In the genomic region with DNA sequence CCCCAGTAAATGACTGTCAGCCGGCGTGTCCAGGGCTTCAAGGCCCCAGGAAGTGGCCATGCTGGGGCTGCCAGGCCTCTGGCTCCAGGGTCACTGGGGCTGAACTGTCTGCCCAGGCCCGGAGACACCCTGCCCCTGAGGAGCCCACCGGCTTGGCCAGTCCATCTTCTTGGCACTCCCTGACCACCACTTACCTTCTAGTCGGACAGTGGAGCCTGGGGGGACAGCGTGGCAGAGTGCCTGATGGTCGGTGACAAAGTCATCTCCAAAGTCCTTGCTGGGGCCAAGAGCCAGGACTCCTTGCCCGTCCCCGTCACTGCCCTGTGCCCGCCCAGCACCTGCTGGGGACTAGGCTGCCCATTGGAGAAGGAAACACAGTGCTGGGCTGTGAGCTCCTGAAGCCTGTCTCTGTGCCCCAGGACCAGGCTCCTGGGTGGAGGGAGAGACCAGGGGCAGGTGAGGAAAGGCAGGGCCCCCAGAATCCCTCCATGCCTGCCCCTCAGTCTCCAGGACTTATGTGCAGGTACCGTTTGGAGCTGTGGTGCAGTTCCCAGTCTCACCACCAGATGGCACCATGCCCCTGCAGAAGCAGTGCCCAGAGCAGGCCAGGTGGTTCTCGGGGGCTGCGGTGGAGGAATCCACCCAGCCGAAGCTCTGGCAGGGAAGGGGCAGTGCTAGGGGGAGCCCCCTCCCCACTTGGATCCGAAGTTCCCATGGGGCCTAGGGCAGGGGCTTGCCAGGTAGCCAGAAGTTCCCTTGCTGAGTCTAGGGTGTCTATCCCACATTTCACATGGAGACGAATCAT, we compare ENCODE assay signal across 1 cellular context.
TF ChIP-seq lines count a peak whose summit lies in the region.

No MANE protein-coding gene starts in this region.

TF ChIP-seq in K562, 482 proteins besides CTCF, POLR2A, EP300 and RAD21 (continued from another document and continues in another):
- TF ChIP-seq, protein P1, sequence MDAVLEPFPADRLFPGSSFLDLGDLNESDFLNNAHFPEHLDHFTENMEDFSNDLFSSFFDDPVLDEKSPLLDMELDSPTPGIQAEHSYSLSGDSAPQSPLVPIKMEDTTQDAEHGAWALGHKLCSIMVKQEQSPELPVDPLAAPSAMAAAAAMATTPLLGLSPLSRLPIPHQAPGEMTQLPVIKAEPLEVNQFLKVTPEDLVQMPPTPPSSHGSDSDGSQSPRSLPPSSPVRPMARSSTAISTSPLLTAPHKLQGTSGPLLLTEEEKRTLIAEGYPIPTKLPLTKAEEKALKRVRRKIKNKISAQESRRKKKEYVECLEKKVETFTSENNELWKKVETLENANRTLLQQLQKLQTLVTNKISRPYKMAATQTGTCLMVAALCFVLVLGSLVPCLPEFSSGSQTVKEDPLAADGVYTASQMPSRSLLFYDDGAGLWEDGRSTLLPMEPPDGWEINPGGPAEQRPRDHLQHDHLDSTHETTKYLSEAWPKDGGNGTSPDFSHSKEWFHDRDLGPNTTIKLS (IDR thresholded peaks at IDR 0.05; ENCODE audit: borderline replicate concordance, low read depth): no peak
- TF ChIP-seq ZKSCAN8 (CRISPR knock-in tag; IDR thresholded peaks at IDR 0.05) (no peak), KHSRP (IDR thresholded peaks at IDR 0.05) (no peak), DMBX1 (CRISPR knock-in tag; IDR thresholded peaks at IDR 0.05; ENCODE audit: borderline replicate concordance) (0 out of 2 replicates have a peak, but pooled peaks have one; percentile 24), ZNF699 (CRISPR knock-in tag; IDR thresholded peaks at IDR 0.05; ENCODE audit: insufficient replicate concordance) (peak; percentile 63), POLR2B (IDR thresholded peaks at IDR 0.05; ENCODE audit: low read depth, partially characterized antibody) (no peak), SETDB1 (IDR thresholded peaks at IDR 0.05; ENCODE audit: low read length) (peak; percentile 86), ASH1L (IDR thresholded peaks at IDR 0.05; ENCODE audit: borderline replicate concordance, low read depth, partially characterized antibody) (no peak), RBM25 (IDR thresholded peaks at IDR 0.05; ENCODE audit: low read depth, low read length, severe bottlenecking) (no peak), CREM (IDR thresholded peaks at IDR 0.05; ENCODE audit: low read depth) (0 out of 2 replicates have a peak, but pooled peaks have one; percentile 14), ZNF140 (CRISPR knock-in tag; IDR thresholded peaks at IDR 0.05) (no peak), RCOR1 (IDR thresholded peaks at IDR 0.05; ENCODE audit: borderline replicate concordance in 1 of 2, low read depth in 2 of 2, low read length in 2 of 2) (peak; percentile 54 to 79; a peak in 3 of 4 replicates), HDAC1 (IDR thresholded peaks at IDR 0.05) (no peak), NEUROD1 (IDR thresholded peaks at IDR 0.05; ENCODE audit: borderline replicate concordance, low read depth, low read length, partially characterized antibody) (peak; percentile 76), NUFIP1 (IDR thresholded peaks at IDR 0.05; ENCODE audit: partially characterized antibody) (no peak), DDX20 (tag; IDR thresholded peaks at IDR 0.05; ENCODE audit: low read depth) (no peak), ATF7 (IDR thresholded peaks at IDR 0.05) (peak; percentile 78; the same call in 1 of the 2 replicates), ZNF584 (CRISPR knock-in tag; IDR thresholded peaks at IDR 0.05; ENCODE audit: low read depth) (no peak), CTBP1 (IDR thresholded peaks at IDR 0.05; ENCODE audit: borderline replicate concordance) (peak; percentile 94), NFE2 (IDR thresholded peaks at IDR 0.05; ENCODE audit: low read depth) (no peak), ZC3H4 (CRISPR knock-in tag; IDR thresholded peaks at IDR 0.05; ENCODE audit: borderline replicate concordance) (peak; percentile 97), MAFK (IDR thresholded peaks at IDR 0.05; ENCODE audit: low read length) (peak; percentile 34; the same call in 1 of the 2 replicates), FUS (optimal IDR thresholded peaks at IDR 0.05; ENCODE audit: low read depth, low read length) (no peak), NR4A1 (CRISPR knock-in tag; IDR thresholded peaks at IDR 0.05) (peak; percentile 88; the same call in 1 of the 2 replicates), NR4A1 (tag; IDR thresholded peaks at IDR 0.05) (no peak), ATF1 (CRISPR knock-in tag; IDR thresholded peaks at IDR 0.05) (no peak), ATF1 (tag; IDR thresholded peaks at IDR 0.05) (peak; percentile 64), RHOXF2B (CRISPR knock-in tag; conservative IDR thresholded peaks at IDR 0.05) (peak; percentile 93; the same call in 1 of the 2 replicates), ETV5 (CRISPR knock-in tag; IDR thresholded peaks at IDR 0.05; ENCODE audit: low read depth) (no peak; the same call in 1 of the 2 replicates), KAT7 (CRISPR knock-in tag; IDR thresholded peaks at IDR 0.05; ENCODE audit: borderline replicate concordance) (no peak), TEAD2 (tag; IDR thresholded peaks at IDR 0.05) (no peak), HMG20B (CRISPR knock-in tag; IDR thresholded peaks at IDR 0.05) (no peak), CREB1 (IDR thresholded peaks at IDR 0.05) (no peak), CREB1 (CRISPR knock-in tag; IDR thresholded peaks at IDR 0.05) (peak; percentile 53), ZNF384 (IDR thresholded peaks at IDR 0.05; ENCODE audit: low read depth, low read length) (peak; percentile 58; the same call in 1 of the 2 replicates), E2F3 (CRISPR knock-in tag; IDR thresholded peaks at IDR 0.05) (peak; percentile 74; the same call in 1 of the 2 replicates), TRIM28 (IDR thresholded peaks at IDR 0.05) (no peak), DACH1 (IDR thresholded peaks at IDR 0.05; ENCODE audit: partially characterized antibody) (no peak), ARID1B (IDR thresholded peaks at IDR 0.05) (no peak; the same call in 1 of the 2 replicates), KLF16 (IDR thresholded peaks at IDR 0.05) (peak; percentile 84; the same call in 1 of the 2 replicates), HDAC2 (IDR thresholded peaks at IDR 0.05) (no peak), GATAD2A (IDR thresholded peaks at IDR 0.05) (no peak), ZFP1 (CRISPR knock-in tag; IDR thresholded peaks at IDR 0.05) (no peak), MCM5 (IDR thresholded peaks at IDR 0.05; ENCODE audit: low read depth) (no peak), NBN (IDR thresholded peaks at IDR 0.05; ENCODE audit: low read depth) (no peak), ZNF785 (CRISPR knock-in tag; IDR thresholded peaks at IDR 0.05) (no peak)
- TF ChIP-seq, protein P2, sequence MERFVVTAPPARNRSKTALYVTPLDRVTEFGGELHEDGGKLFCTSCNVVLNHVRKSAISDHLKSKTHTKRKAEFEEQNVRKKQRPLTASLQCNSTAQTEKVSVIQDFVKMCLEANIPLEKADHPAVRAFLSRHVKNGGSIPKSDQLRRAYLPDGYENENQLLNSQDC (CRISPR knock-in tag; IDR thresholded peaks at IDR 0.05): peak; percentile 90; the same call in 1 of the 2 replicates
- TF ChIP-seq, protein P3, sequence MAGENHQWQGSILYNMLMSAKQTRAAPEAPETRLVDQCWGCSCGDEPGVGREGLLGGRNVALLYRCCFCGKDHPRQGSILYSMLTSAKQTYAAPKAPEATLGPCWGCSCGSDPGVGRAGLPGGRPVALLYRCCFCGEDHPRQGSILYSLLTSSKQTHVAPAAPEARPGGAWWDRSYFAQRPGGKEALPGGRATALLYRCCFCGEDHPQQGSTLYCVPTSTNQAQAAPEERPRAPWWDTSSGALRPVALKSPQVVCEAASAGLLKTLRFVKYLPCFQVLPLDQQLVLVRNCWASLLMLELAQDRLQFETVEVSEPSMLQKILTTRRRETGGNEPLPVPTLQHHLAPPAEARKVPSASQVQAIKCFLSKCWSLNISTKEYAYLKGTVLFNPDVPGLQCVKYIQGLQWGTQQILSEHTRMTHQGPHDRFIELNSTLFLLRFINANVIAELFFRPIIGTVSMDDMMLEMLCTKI (IDR thresholded peaks at IDR 0.05; ENCODE audit: partially characterized antibody): no peak
- TF ChIP-seq, protein P4, sequence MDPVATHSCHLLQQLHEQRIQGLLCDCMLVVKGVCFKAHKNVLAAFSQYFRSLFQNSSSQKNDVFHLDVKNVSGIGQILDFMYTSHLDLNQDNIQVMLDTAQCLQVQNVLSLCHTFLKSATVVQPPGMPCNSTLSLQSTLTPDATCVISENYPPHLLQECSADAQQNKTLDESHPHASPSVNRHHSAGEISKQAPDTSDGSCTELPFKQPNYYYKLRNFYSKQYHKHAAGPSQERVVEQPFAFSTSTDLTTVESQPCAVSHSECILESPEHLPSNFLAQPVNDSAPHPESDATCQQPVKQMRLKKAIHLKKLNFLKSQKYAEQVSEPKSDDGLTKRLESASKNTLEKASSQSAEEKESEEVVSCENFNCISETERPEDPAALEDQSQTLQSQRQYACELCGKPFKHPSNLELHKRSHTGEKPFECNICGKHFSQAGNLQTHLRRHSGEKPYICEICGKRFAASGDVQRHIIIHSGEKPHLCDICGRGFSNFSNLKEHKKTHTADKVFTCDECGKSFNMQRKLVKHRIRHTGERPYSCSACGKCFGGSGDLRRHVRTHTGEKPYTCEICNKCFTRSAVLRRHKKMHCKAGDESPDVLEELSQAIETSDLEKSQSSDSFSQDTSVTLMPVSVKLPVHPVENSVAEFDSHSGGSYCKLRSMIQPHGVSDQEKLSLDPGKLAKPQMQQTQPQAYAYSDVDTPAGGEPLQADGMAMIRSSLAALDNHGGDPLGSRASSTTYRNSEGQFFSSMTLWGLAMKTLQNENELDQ (CRISPR knock-in tag; IDR thresholded peaks at IDR 0.05; ENCODE audit: borderline replicate concordance): 0 out of 2 replicates have a peak, but pooled peaks have one; percentile 90
- TF ChIP-seq, protein P5, sequence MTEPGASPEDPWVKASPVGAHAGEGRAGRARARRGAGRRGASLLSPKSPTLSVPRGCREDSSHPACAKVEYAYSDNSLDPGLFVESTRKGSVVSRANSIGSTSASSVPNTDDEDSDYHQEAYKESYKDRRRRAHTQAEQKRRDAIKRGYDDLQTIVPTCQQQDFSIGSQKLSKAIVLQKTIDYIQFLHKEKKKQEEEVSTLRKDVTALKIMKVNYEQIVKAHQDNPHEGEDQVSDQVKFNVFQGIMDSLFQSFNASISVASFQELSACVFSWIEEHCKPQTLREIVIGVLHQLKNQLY (CRISPR knock-in tag; conservative IDR thresholded peaks at IDR 0.05): 0 out of 4 replicates have a peak, but pooled peaks of 1 of the 2 experiments have one; percentile 39
- TF ChIP-seq, protein P6, sequence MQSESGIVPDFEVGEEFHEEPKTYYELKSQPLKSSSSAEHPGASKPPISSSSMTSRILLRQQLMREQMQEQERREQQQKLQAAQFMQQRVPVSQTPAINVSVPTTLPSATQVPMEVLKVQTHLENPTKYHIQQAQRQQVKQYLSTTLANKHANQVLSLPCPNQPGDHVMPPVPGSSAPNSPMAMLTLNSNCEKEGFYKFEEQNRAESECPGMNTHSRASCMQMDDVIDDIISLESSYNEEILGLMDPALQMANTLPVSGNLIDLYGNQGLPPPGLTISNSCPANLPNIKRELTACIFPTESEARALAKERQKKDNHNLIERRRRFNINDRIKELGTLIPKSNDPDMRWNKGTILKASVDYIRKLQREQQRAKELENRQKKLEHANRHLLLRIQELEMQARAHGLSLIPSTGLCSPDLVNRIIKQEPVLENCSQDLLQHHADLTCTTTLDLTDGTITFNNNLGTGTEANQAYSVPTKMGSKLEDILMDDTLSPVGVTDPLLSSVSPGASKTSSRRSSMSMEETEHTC (IDR thresholded peaks at IDR 0.05): no peak
- TF ChIP-seq, protein P7, sequence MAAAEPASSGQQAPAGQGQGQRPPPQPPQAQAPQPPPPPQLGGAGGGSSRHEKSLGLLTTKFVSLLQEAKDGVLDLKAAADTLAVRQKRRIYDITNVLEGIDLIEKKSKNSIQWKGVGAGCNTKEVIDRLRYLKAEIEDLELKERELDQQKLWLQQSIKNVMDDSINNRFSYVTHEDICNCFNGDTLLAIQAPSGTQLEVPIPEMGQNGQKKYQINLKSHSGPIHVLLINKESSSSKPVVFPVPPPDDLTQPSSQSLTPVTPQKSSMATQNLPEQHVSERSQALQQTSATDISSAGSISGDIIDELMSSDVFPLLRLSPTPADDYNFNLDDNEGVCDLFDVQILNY (CRISPR knock-in tag; IDR thresholded peaks at IDR 0.05): no peak
- TF ChIP-seq, protein P8, sequence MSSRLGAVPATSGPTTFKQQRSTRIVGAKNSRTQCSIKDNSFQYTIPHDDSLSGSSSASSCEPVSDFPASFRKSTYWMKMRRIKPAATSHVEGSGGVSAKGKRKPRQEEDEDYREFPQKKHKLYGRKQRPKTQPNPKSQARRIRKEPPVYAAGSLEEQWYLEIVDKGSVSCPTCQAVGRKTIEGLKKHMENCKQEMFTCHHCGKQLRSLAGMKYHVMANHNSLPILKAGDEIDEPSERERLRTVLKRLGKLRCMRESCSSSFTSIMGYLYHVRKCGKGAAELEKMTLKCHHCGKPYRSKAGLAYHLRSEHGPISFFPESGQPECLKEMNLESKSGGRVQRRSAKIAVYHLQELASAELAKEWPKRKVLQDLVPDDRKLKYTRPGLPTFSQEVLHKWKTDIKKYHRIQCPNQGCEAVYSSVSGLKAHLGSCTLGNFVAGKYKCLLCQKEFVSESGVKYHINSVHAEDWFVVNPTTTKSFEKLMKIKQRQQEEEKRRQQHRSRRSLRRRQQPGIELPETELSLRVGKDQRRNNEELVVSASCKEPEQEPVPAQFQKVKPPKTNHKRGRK (tag; IDR thresholded peaks at IDR 0.05): no peak
- TF ChIP-seq, protein P9, sequence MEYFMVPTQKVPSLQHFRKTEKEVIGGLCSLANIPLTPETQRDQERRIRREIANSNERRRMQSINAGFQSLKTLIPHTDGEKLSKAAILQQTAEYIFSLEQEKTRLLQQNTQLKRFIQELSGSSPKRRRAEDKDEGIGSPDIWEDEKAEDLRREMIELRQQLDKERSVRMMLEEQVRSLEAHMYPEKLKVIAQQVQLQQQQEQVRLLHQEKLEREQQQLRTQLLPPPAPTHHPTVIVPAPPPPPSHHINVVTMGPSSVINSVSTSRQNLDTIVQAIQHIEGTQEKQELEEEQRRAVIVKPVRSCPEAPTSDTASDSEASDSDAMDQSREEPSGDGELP (CRISPR knock-in tag; IDR thresholded peaks at IDR 0.05; ENCODE audit: borderline replicate concordance): peak; percentile 95
